ENCODE assay signal across 19 cellular contexts in genomic region chr21:45893166-45894106, GRCh38.
DNase-seq lines count a peak whose midpoint lies in the region; ATAC-seq, FAIRE-seq and TF ChIP-seq lines count a peak whose summit lies in the region.
"Had no signal": no experiment of that assay in that cellular context is flagged by ENCODE, and none has a peak within 500 bp of the region (broad histone marks: within the 10 kb centered on the region; RNA-seq: fewer than 3 reads in every experiment).

No MANE protein-coding gene starts in this region.

- H2BK5ac ChIP-seq in H1 (ENCODE audit: low read depth, low read length) (no peak overlapping the region), neuronal stem cell (ENCODE audit: low read length) (no peak overlapping the region)

- H3K14ac ChIP-seq in H1 (ENCODE audit: insufficient read length), result no peak overlapping the region
- peak overlapping the region; percentile 22 for H3K14ac ChIP-seq in neuronal stem cell (ENCODE audit: low read length)

- 82% methylated on average over 10 of the region's 15 CpGs; no CpG with 5 or more reads in 1 of the 2 experiments for WGBS in H1 (ENCODE audit: extremely low coverage in 1 of 2, insufficient coverage in 1 of 2, insufficient read length in 1 of 2, insufficient replicate concordance in 2 of 2, low coverage in 1 of 2, low lambda C conversion rate in 2 of 2, missing lambda C conversion rate in 1 of 2), 2 experiments
- WGBS in neuronal stem cell (ENCODE audit: extremely low coverage in 2 of 2, insufficient read length in 2 of 2, insufficient replicate concordance in 1 of 2), 2 donors, result no CpG with 5 or more reads among the region's 15 CpGs

- no peak for FAIRE-seq in H1 (lab: Jason Lieb, UNC)
- FAIRE-seq: GM12891 had no signal

- H2AK5ac ChIP-seq in H1 (ENCODE audit: low read depth, low read length) (no peak overlapping the region), neuronal stem cell (ENCODE audit: low read depth, low read length) (peak overlapping the region; percentile 62)

- peaks cover 2 to 3% of the 10 kb centered on the region in 2 experiments for H4K20me1 ChIP-seq in H1 (replicated peaks in 1 of 2; ENCODE audit: control insufficient read depth in 1 of 2, insufficient read depth in 2 of 2, low read length in 2 of 2)

- H3K4me1 ChIP-seq in BE2C (peaks cover 18% of the 10 kb centered on the region), H1 (replicated peaks in 1 of 4; ENCODE audit: control insufficient read depth in 3 of 4, insufficient read depth in 4 of 4, low read length in 3 of 4) (no peaks in the 10 kb centered on the region), neuronal stem cell (ENCODE audit: control insufficient read depth in 2 of 2, insufficient read depth in 1 of 2, low read depth in 1 of 2, low read length in 2 of 2) (peaks cover 4 to 12% of the 10 kb centered on the region in 2 donors)

- H2BK120ac ChIP-seq in H1 (replicated peaks; ENCODE audit: low read depth, low read length) (no peak overlapping the region), neuronal stem cell (ENCODE audit: low read depth, low read length) (no peak overlapping the region)

- H3K27me3 ChIP-seq in BE2C, result no peaks in the 10 kb centered on the region
- H3K27me3 ChIP-seq in H1 (replicated peaks in 1 of 4; ENCODE audit: control insufficient read depth in 3 of 4, extremely low read depth in 1 of 4, insufficient read depth in 3 of 4, low read length in 3 of 4), result no peaks in the 10 kb centered on the region
- peaks cover 0 to 41% (median 0%) of the 10 kb centered on the region in 3 experiments for H3K27me3 ChIP-seq in neuronal stem cell (ENCODE audit: control insufficient read depth in 3 of 3, insufficient read depth in 3 of 3, low read depth in 1 of 3, low read length in 3 of 3)

- DNase-seq in BE2C, result peak; percentile 10
- peak; percentile 50 for DNase-seq in NCI-H69 (lab: John Stamatoyannopoulos, UW)
- DNase-seq in H1 (ENCODE audit: low read depth in 1 of 2, low spot score in 2 of 2), result no peak
- DNase-seq in neuronal stem cell (ENCODE audit: low spot score), result no peak
- DNase-seq in activated CD4-positive, alpha-beta T cell treated with anti-CD3 and anti-CD28 coated beads for 48 hours, result no peak
- no peak for DNase-seq in NCI-H82 (lab: John Stamatoyannopoulos, UW)
- DNase-seq: activated CD8-positive, alpha-beta memory T cell treated with anti-CD3 and anti-CD28 coated beads, Interleukin-2, amount 50 U/mL, for 48 hours; CD4-positive, alpha-beta T cell; DMS153; effector memory CD8-positive, alpha-beta T cell; MV-4-11; natural killer cell; NCI-H2081; SHP77 had no signal

- H2AFZ ChIP-seq in H1 (ENCODE audit: low read length), result no peak overlapping the region
- no peak overlapping the region for H2AFZ ChIP-seq in neuronal stem cell (ENCODE audit: low read length)

- H3K4ac ChIP-seq in H1 (replicated peaks; ENCODE audit: insufficient read length, low read depth, low read length) (no peak overlapping the region), neuronal stem cell (ENCODE audit: low read length) (no peak overlapping the region)

- no peak for TF ChIP-seq EP300 in H1 (IDR thresholded peaks at IDR 0.05; ENCODE audit: borderline replicate concordance in 1 of 2, low read depth in 2 of 2, low read length in 2 of 2)

- no peak for ATAC-seq in GM21367 (IDR thresholded peaks at IDR 0.05; ENCODE audit: unreplicated experiment)
- no peak for ATAC-seq in GM21576 (IDR thresholded peaks at IDR 0.05; ENCODE audit: unreplicated experiment)
- ATAC-seq: effector memory CD8-positive, alpha-beta T cell; HCT116 had no signal

- no peak overlapping the region for H4K91ac ChIP-seq in H1 (replicated peaks; ENCODE audit: insufficient read length, low read length)
- no peak overlapping the region for H4K91ac ChIP-seq in neuronal stem cell (ENCODE audit: low read depth, low read length, poor library complexity)

- no peaks in the 10 kb centered on the region for H3K23me2 ChIP-seq in H1 (ENCODE audit: low read depth, low read length)

- no peak overlapping the region for H2BK20ac ChIP-seq in H1 (ENCODE audit: low read length)

- H3K27ac ChIP-seq in H1 (ENCODE audit: low read depth, low read length) (no peak overlapping the region), neuronal stem cell (replicated peaks; ENCODE audit: low read length) (no peak overlapping the region)
- H3K27ac ChIP-seq: HL-60 had no signal

- no peak overlapping the region for H3K9ac ChIP-seq in H1 (replicated peaks in 1 of 4; ENCODE audit: extremely low read depth in 1 of 4, low read depth in 3 of 4, low read length in 3 of 4)
- H3K9ac ChIP-seq in neuronal stem cell (ENCODE audit: low read depth, low read length, poor library complexity), result peak overlapping the region; percentile 44

- no peak overlapping the region for H4K5ac ChIP-seq in H1 (ENCODE audit: insufficient read length, low read depth, low read length)

- no peaks in the 10 kb centered on the region for H3K9me3 ChIP-seq in BE2C
- H3K9me3 ChIP-seq in H1 (ENCODE audit: insufficient read depth in 2 of 2, low read depth in 1 of 2, low read length in 1 of 2), result no peaks in the 10 kb centered on the region
- no peaks in the 10 kb centered on the region for H3K9me3 ChIP-seq in neuronal stem cell (replicated peaks in 1 of 2; ENCODE audit: control insufficient read depth in 2 of 2, insufficient read depth in 1 of 2, low read depth in 1 of 2, low read length in 2 of 2)

- H4K8ac ChIP-seq in H1 (ENCODE audit: extremely low read depth, insufficient read depth, low read length) (peak overlapping the region; percentile 85; the same call in 1 of the 2 replicates), neuronal stem cell (ENCODE audit: low read depth, low read length) (no peak overlapping the region)

- CTCF ChIA-PET in H1 (lab: Charles Lee; ENCODE audit: partially characterized antibody), result interaction anchor here (0.7 to 1.0 kb wide), 3 partner anchors 13 to 332 kb away, joined by 3 read pairs; no protein-coding TSS in a partner anchor

- no peak overlapping the region for H3K56ac ChIP-seq in H1 (replicated peaks; ENCODE audit: insufficient read length, low read depth, low read length)

- H3K36me3 ChIP-seq in BE2C (no peaks in the 10 kb centered on the region; the same call in 1 of the 2 replicates), H1 (ENCODE audit: control insufficient read depth in 2 of 4, insufficient read depth in 4 of 4, low read length in 3 of 4) (no peaks in the 10 kb centered on the region), neuronal stem cell (replicated peaks in 1 of 2; ENCODE audit: control insufficient read depth in 2 of 2, insufficient read depth in 2 of 2, low read length in 2 of 2) (no peaks in the 10 kb centered on the region)

- H3K79me2 ChIP-seq in H1 (ENCODE audit: control insufficient read depth in 1 of 2, insufficient read depth in 2 of 2, low read length in 2 of 2), result no peaks in the 10 kb centered on the region

- H2BK15ac ChIP-seq in H1 (ENCODE audit: low read length), result no peak overlapping the region
- H2BK15ac ChIP-seq in neuronal stem cell (ENCODE audit: low read length), result no peak overlapping the region

- no peak for TF ChIP-seq CTCF in BE2C (IDR thresholded peaks at IDR 0.05; ENCODE audit: low read depth, low read length)
- TF ChIP-seq CTCF in H1 (IDR thresholded peaks at IDR 0.05; ENCODE audit: control extremely low read depth in 1 of 3, insufficient read depth in 1 of 3, low read depth in 1 of 3, low read length in 3 of 3), result no peak

- TF ChIP-seq RAD21 in H1 (IDR thresholded peaks at IDR 0.05 in 1 of 2, conservative IDR thresholded peaks at IDR 0.05 in 1 of 2; ENCODE audit: low read depth in 2 of 2, low read length in 2 of 2), result no peak

- no peak for TF ChIP-seq POLR2A in H1 (IDR thresholded peaks at IDR 0.05; ENCODE audit: control extremely low read depth in 1 of 2, low read depth in 2 of 2, low read length in 2 of 2)

- H2BK12ac ChIP-seq in H1 (ENCODE audit: low read depth, low read length) (no peak overlapping the region), neuronal stem cell (ENCODE audit: low read length) (no peak overlapping the region)

- H3K4me3 ChIP-seq in BE2C (ENCODE audit: low read depth, low read length) (no peak overlapping the region), H1 (ENCODE audit: extremely low read depth in 1 of 4, insufficient read depth in 2 of 4, low read depth in 3 of 4, low read length in 4 of 4) (no peak overlapping the region), neuronal stem cell (ENCODE audit: low read length in 2 of 2) (no peak overlapping the region)

- no peak overlapping the region for H3K18ac ChIP-seq in H1 (ENCODE audit: extremely low read depth, low read length)
- peak overlapping the region; percentile 31 for H3K18ac ChIP-seq in neuronal stem cell (ENCODE audit: low read length)

- no peaks in the 10 kb centered on the region for H3K79me1 ChIP-seq in H1 (ENCODE audit: low read depth, low read length)
- H3K79me1 ChIP-seq in neuronal stem cell (ENCODE audit: low read depth, low read length), result no peaks in the 10 kb centered on the region

- H3K4me2 ChIP-seq in H1 (ENCODE audit: insufficient read depth in 1 of 2, low read depth in 2 of 2, low read length in 2 of 2), result no peak overlapping the region
- no peak overlapping the region for H3K4me2 ChIP-seq in neuronal stem cell (ENCODE audit: insufficient read depth, low read length, poor library complexity, severe bottlenecking)

- POLR2A ChIA-PET in H1 (lab: Charles Lee; ENCODE audit: partially characterized antibody), result no interaction called here

- H3K23ac ChIP-seq in H1 (ENCODE audit: insufficient read length) (no peak overlapping the region), neuronal stem cell (ENCODE audit: low read depth, low read length, poor library complexity) (no peak overlapping the region)

TF ChIP-seq in H1, 55 proteins besides CTCF, POLR2A, EP300 and RAD21:
- no peak for TF ChIP-seq RXRA (IDR thresholded peaks at IDR 0.05; ENCODE audit: insufficient read depth, low read depth, low read length)

Comparison
In these comparisons a context has a peak if more than half of its experiments do, and no peak if none do; other contexts are left out.
1. DNase-seq: peak in BE2C (single experiment) and NCI-H69 (single experiment); none in H1 (0 of 2), neuronal stem cell (single experiment), activated CD4-positive, alpha-beta T cell treated with anti-CD3 and anti-CD28 coated beads for 48 hours (single experiment) and NCI-H82 (single experiment).